ENCODE assay signal across 12 cellular contexts in genomic region chr9:110189001-110189400, GRCh38. TPM values are rescaled to one million over a fixed set of nuclear protein-coding genes. Genes with fewer than 3 reads are reported as not detected.
A peak's percentile ranks its signal among the peaks of the same experiment; 100 is the strongest.
DNase-seq lines count a peak whose midpoint lies in the region; ATAC-seq and TF ChIP-seq lines count a peak whose summit lies in the region.
"Had no signal": no experiment of that assay in that cellular context is flagged by ENCODE, and none has a peak within 500 bp of the region (broad histone marks: within the 10 kb centered on the region; RNA-seq: fewer than 3 reads in every experiment).

No MANE protein-coding gene starts in this region.

- H3K4me1 Mint-ChIP-seq in T-helper 2 cell treated with Interferon-gamma antibody and Interleukin-4, amounts not matched to agents 5 μg/mL and 100 μg/mL, for 36 hours (ENCODE audit: low read depth): peaks cover 20% of the 10 kb centered on the region

- no peaks in the 10 kb centered on the region for H3K27me3 Mint-ChIP-seq in T-helper 2 cell treated with Interferon-gamma antibody and Interleukin-4, amounts not matched to agents 5 μg/mL and 100 μg/mL, for 36 hours (ENCODE audit: low read depth)

- H3K36me3 Mint-ChIP-seq in T-helper 2 cell treated with Interferon-gamma antibody and Interleukin-4, amounts not matched to agents 5 μg/mL and 100 μg/mL, for 36 hours (ENCODE audit: low read depth): no peaks in the 10 kb centered on the region

- H3K27me3 ChIP-seq in colonic mucosa (no peaks in the 10 kb centered on the region), upper lobe of left lung (no peaks in the 10 kb centered on the region)

- peak in 1 of 4 donors; percentile 62 for TF ChIP-seq POLR2A in upper lobe of left lung (IDR thresholded peaks at IDR 0.05)

- 14 to 29% methylated on average over 4 of the region's 4 CpGs for WGBS in upper lobe of left lung, 2 donors

- H3K9ac ChIP-seq in colonic mucosa (ENCODE audit: low read depth in 2 of 2, low read length in 2 of 2): peak overlapping the region in 1 of 2 donors; percentile 35

- DNase-seq in SHP77 (lab: John Stamatoyannopoulos, UW): peak; percentile 8 to 20
- no peak for DNase-seq in SHP77 treated with DMSO at 0.1 percent for 48 hours (lab: John Stamatoyannopoulos, UW)
- DNase-seq in colonic mucosa: peak; percentile 78
- DNase-seq in midbrain (lab: John Stamatoyannopoulos, UW): peak; percentile 47
- peak in 1 of 2 donors; percentile 91 for DNase-seq in upper lobe of left lung
- no peak for DNase-seq in stimulated activated naive CD4-positive, alpha-beta T cell treated with Interleukin-2 at 50 U/mL for 16 hours (lab: John Stamatoyannopoulos, UW)
- DNase-seq in T-helper 2 cell treated with Interferon-gamma antibody and Interleukin-4, amounts not matched to agents 5 μg/mL and 100 μg/mL, for 36 hours (ENCODE audit: low spot score): no peak
- no peak for DNase-seq in hepatic stellate cell (ENCODE audit: low spot score)
- DNase-seq: activated T-cell treated with anti-CD3 and anti-CD28 coated beads, Interleukin-2, amount 50 U/mL, for 4 hours; HFFc6; KG1; kidney had no signal

- H3K4me3 Mint-ChIP-seq in T-helper 2 cell treated with Interferon-gamma antibody and Interleukin-4, amounts not matched to agents 5 μg/mL and 100 μg/mL, for 36 hours: no peak overlapping the region
- H3K4me3 Mint-ChIP-seq: activated T-cell treated with anti-CD3 and anti-CD28 coated beads, Interleukin-2, amount 50 U/mL, for 4 hours; HFFc6 had no signal

- no peak for TF ChIP-seq CTCF in colonic mucosa (IDR thresholded peaks at IDR 0.05)
- no peak for TF ChIP-seq CTCF in upper lobe of left lung (IDR thresholded peaks at IDR 0.05)

- TF ChIP-seq EP300 in upper lobe of left lung (IDR thresholded peaks at IDR 0.05): peak in 2 of 4 donors; percentile 29 to 96

- no peaks in the 10 kb centered on the region for H3K36me3 ChIP-seq in colonic mucosa
- H3K36me3 ChIP-seq in upper lobe of left lung: no peaks in the 10 kb centered on the region

- no peak overlapping the region for H3K27ac Mint-ChIP-seq in T-helper 2 cell treated with Interferon-gamma antibody and Interleukin-4, amounts not matched to agents 5 μg/mL and 100 μg/mL, for 36 hours
- H3K27ac Mint-ChIP-seq: HFFc6 had no signal

- no peak overlapping the region for H3K4me3 ChIP-seq in colonic mucosa
- H3K4me3 ChIP-seq in upper lobe of left lung: no peak overlapping the region

- peak; percentile 78 to 96 for ATAC-seq in upper lobe of left lung (ENCODE audit: low FRiP score in 2 of 2)
- ATAC-seq: activated T-cell treated with anti-CD3 and anti-CD28 coated beads, Interleukin-2, amount 50 U/mL, for 4 hours had no signal

- intact Hi-C loops in colonic mucosa (cut with DNase I): no loop called here

- peaks cover 7% of the 10 kb centered on the region for H3K4me1 ChIP-seq in colonic mucosa
- H3K4me1 ChIP-seq in upper lobe of left lung: peaks cover 28 to 58% (median 43%) of the 10 kb centered on the region in 4 donors

- no peaks in the 10 kb centered on the region for H3K9me3 Mint-ChIP-seq in T-helper 2 cell treated with Interferon-gamma antibody and Interleukin-4, amounts not matched to agents 5 μg/mL and 100 μg/mL, for 36 hours
- H3K9me3 Mint-ChIP-seq: activated T-cell treated with anti-CD3 and anti-CD28 coated beads, Interleukin-2, amount 50 U/mL, for 4 hours; HFFc6 had no signal

- H3K9me3 ChIP-seq in colonic mucosa (no peaks in the 10 kb centered on the region), upper lobe of left lung (no peaks in the 10 kb centered on the region)

- H3K27ac ChIP-seq in colonic mucosa: peak overlapping the region; percentile 77
- H3K27ac ChIP-seq in upper lobe of left lung: peak overlapping the region; percentile 74 to 84 (median 78)

RNA-seq across cellular contexts. Expression of gene C9orf152, which starts 19.0 kb away (rescaled TPM):
- 10 to 100 TPM; 72.6 to 80.1 TPM for total RNA-seq in colonic mucosa
- 10 to 100 TPM in 5 of 6 donors, 1 to 10 TPM in 1; 6.3 to 26.3 (median 15.9) TPM for total RNA-seq in upper lobe of left lung
- total RNA-seq: HFFc6 had no signal

Comparison
In these comparisons a context has a peak if more than half of its experiments do, and no peak if none do; other contexts are left out.
1. DNase-seq: peak in SHP77 (2 of 2), colonic mucosa (single experiment) and midbrain (single experiment); none in SHP77 treated with DMSO at 0.1 percent for 48 hours (single experiment), stimulated activated naive CD4-positive, alpha-beta T cell treated with Interleukin-2 at 50 U/mL for 16 hours (single experiment), T-helper 2 cell treated with Interferon-gamma antibody and Interleukin-4, amounts not matched to agents 5 μg/mL and 100 μg/mL, for 36 hours (single experiment) and hepatic stellate cell (single experiment).